8 cellular contexts compared by ENCODE assay signal in genomic region chr16:50671644-50672260, GRCh38. TPM values are rescaled to one million over a fixed set of nuclear protein-coding genes. Genes with fewer than 3 reads are reported as not detected.
DNase-seq lines count a peak whose midpoint lies in the region; ATAC-seq, FAIRE-seq and TF ChIP-seq lines count a peak whose summit lies in the region.

No MANE protein-coding gene starts in this region.

- no peaks in the 10 kb centered on the region for H3K36me3 ChIP-seq in endodermal cell (ENCODE audit: control insufficient read depth, insufficient read depth, low read length)

- peaks cover 10 to 21% (median 15%) of the 10 kb centered on the region in 3 donors for H3K4me1 Mint-ChIP-seq in IgD-negative memory B cell
- H3K4me1 Mint-ChIP-seq in WTC11 = peaks cover 13% of the 10 kb centered on the region
- H3K4me1 Mint-ChIP-seq in endodermal cell = no peaks in the 10 kb centered on the region

- CTCF ChIA-PET in WTC11 (lab: Charles Lee) = interaction anchor here (0.6 to 9.6 kb wide), 17 partner anchors 8 to 222 kb away, joined by 3 to 236 read pairs (median 3); partner anchors contain the start of gene CYLD

- POLR2A ChIA-PET in WTC11 (lab: Charles Lee) = no interaction called here

- no peaks in the 10 kb centered on the region for H3K4me1 ChIP-seq in endodermal cell (ENCODE audit: control insufficient read depth, insufficient read depth, low read length)

- peaks cover 24% of the 10 kb centered on the region for H3K36me3 Mint-ChIP-seq in IgD-negative memory B cell
- H3K36me3 Mint-ChIP-seq in WTC11 = peaks cover 16% of the 10 kb centered on the region
- peaks cover 3% of the 10 kb centered on the region for H3K36me3 Mint-ChIP-seq in endodermal cell (ENCODE audit: low read depth)

- H3K4me3 Mint-ChIP-seq in IgD-negative memory B cell (peak overlapping the region in 1 of 4 donors; percentile 53), WTC11 (no peak overlapping the region), endodermal cell (no peak overlapping the region)

- H3K4me3 ChIP-seq in endodermal cell (ENCODE audit: low read length) = peak overlapping the region; percentile 17

- H3K27me3 ChIP-seq in endodermal cell (ENCODE audit: control insufficient read depth, insufficient read depth, low read length, poor library complexity, severe bottlenecking) = no peaks in the 10 kb centered on the region

- peak; percentile 81 for TF ChIP-seq CTCF in WTC11 (IDR thresholded peaks at IDR 0.05)
- peak; percentile 92 for TF ChIP-seq CTCF in endodermal cell (conservative IDR thresholded peaks at IDR 0.05)

- WGBS in endodermal cell (ENCODE audit: insufficient coverage in 1 of 2, insufficient read length in 1 of 2), 2 experiments = 34 to 53% methylated on average over 2 of the region's 2 CpGs

- no peak for FAIRE-seq in HTR-8/SVneo (lab: Jason Lieb, UNC)

- DNase-seq in CMK (ENCODE audit: low read depth) = peak; percentile 75
- peak; percentile 59 for DNase-seq in WTC11 (ENCODE audit: low spot score)
- peak; percentile 82 for DNase-seq in endodermal cell
- peak in 2 of 3 donors; percentile 54 to 80 for DNase-seq in stimulated activated CD4-positive, alpha-beta T cell treated with anti-CD3 and anti-CD28 coated beads, Interleukin-12 subunit alpha, Interleukin-12 subunit beta, amount 100 ng/mL, for 48 hours (ENCODE audit: low read depth in 2 of 3, low spot score in 1 of 3)
- no peak for DNase-seq in HTR-8/SVneo (ENCODE audit: insufficient read length, low spot score)
- DNase-seq in NCI-H345 (lab: John Stamatoyannopoulos, UW) = no peak

- peaks cover 2 to 7% (median 2%) of the 10 kb centered on the region in 3 donors for H3K9me3 Mint-ChIP-seq in IgD-negative memory B cell
- H3K9me3 Mint-ChIP-seq in WTC11 = peaks cover 24% of the 10 kb centered on the region
- H3K9me3 Mint-ChIP-seq in endodermal cell = peaks cover 26% of the 10 kb centered on the region

- H3K27ac Mint-ChIP-seq in IgD-negative memory B cell (peak overlapping the region in 2 of 3 donors; percentile 40 to 86), WTC11 (no peak overlapping the region), endodermal cell (no peak overlapping the region)

- ATAC-seq in WTC11 (peak; percentile 26; the same call in 1 of the 2 replicates), GM21737 (IDR thresholded peaks at IDR 0.05; ENCODE audit: unreplicated experiment) (no peak)

- no peak overlapping the region for H3K9ac ChIP-seq in endodermal cell (ENCODE audit: extremely low read depth, low read length, poor library complexity, severe bottlenecking)

- H3K9me3 ChIP-seq in endodermal cell (ENCODE audit: control insufficient read depth, low read length) = peaks cover 21% of the 10 kb centered on the region

- H3K27me3 Mint-ChIP-seq in IgD-negative memory B cell (no peaks in the 10 kb centered on the region), WTC11 (ENCODE audit: low read depth) (no peaks in the 10 kb centered on the region; the same call in 1 of the 2 replicates), endodermal cell (ENCODE audit: insufficient read depth) (peaks cover 19% of the 10 kb centered on the region)

- H3K27ac ChIP-seq in endodermal cell (ENCODE audit: low read depth, low read length) = no peak overlapping the region

TF ChIP-seq in WTC11, 78 proteins besides CTCF, POLR2A, EP300 and RAD21:
- no peak for TF ChIP-seq TEAD1 (CRISPR knock-in tag; IDR thresholded peaks at IDR 0.05)
- no peak for TF ChIP-seq CBFB (CRISPR knock-in tag; IDR thresholded peaks at IDR 0.05; ENCODE audit: low read depth)

RNA-seq across cellular contexts. Expression of gene SNX20, which starts 9.4 kb away (rescaled TPM):
- 44.6 TPM for polyA plus RNA-seq in IgD-negative memory B cell
- total RNA-seq in WTC11 (2021) (0.14 TPM in 1 of 3 replicates, not detected in the others), endodermal cell (not detected)
- not detected for polyA plus RNA-seq in endodermal cell (2013, experiment 1 of 2)
- not detected for polyA plus RNA-seq in endodermal cell (2013, experiment 2 of 2)

RNA-seq across cellular contexts. Expression of gene NOD2, which starts 21.7 kb away (rescaled TPM):
- polyA plus RNA-seq in IgD-negative memory B cell = 0.86 TPM
- total RNA-seq in WTC11 (2021) (0.11 to 0.60 TPM (median 0.34 TPM) in 3 replicates), endodermal cell (under 1 TPM; 0.33 to 0.42 TPM)
- polyA plus RNA-seq in endodermal cell (2013, experiment 1 of 2) = 0.21 TPM
- polyA plus RNA-seq in endodermal cell (2013, experiment 2 of 2) = 0.12 TPM

Comparison
In these comparisons a context has a peak if more than half of its experiments do, and no peak if none do; other contexts are left out.
1. DNase-seq: peak in CMK (single experiment), WTC11 (single experiment), endodermal cell (single experiment) and stimulated activated CD4-positive, alpha-beta T cell treated with anti-CD3 and anti-CD28 coated beads, Interleukin-12 subunit alpha, Interleukin-12 subunit beta, amount 100 ng/mL, for 48 hours (2 of 3); none in HTR-8/SVneo (single experiment) and NCI-H345 (single experiment).
2. H3K27ac Mint-ChIP-seq: peak in IgD-negative memory B cell (2 of 3); none in WTC11 (single experiment) and endodermal cell (single experiment).